Comparison of ENCODE assay signal across 8 cellular contexts in genomic region chr9:73869261-73869660, GRCh38.
DNase-seq lines count a peak whose midpoint lies in the region; ATAC-seq and TF ChIP-seq lines count a peak whose summit lies in the region.

No MANE protein-coding gene starts in this region.

- peaks cover 6% of the 10 kb centered on the region for H3K4me1 Mint-ChIP-seq in activated CD8-positive, alpha-beta T cell treated with anti-CD3 and anti-CD28 coated beads, Interleukin-2, amount 10 ng/mL, durations not matched to agents 7 days and 5 days (ENCODE audit: low read depth)
- H3K4me1 Mint-ChIP-seq in progenitor cell of endocrine pancreas (ENCODE audit: low read depth): no peaks in the 10 kb centered on the region

- no peaks in the 10 kb centered on the region for H3K36me3 Mint-ChIP-seq in activated CD8-positive, alpha-beta T cell treated with anti-CD3 and anti-CD28 coated beads, Interleukin-2, amount 10 ng/mL, durations not matched to agents 7 days and 5 days (ENCODE audit: low read depth)
- H3K36me3 Mint-ChIP-seq in progenitor cell of endocrine pancreas (ENCODE audit: insufficient read depth): no peaks in the 10 kb centered on the region

- no peak overlapping the region for H3K27ac ChIP-seq in substantia nigra (ENCODE audit: low read depth, low read length, poor library complexity, severe bottlenecking)

- H3K4me3 Mint-ChIP-seq in activated CD8-positive, alpha-beta T cell treated with anti-CD3 and anti-CD28 coated beads, Interleukin-2, amount 10 ng/mL, durations not matched to agents 7 days and 5 days: no peak overlapping the region
- H3K4me3 Mint-ChIP-seq in progenitor cell of endocrine pancreas (ENCODE audit: low read depth): no peak overlapping the region

- no peak overlapping the region for H3K4me3 ChIP-seq in mucosa of descending colon

- CTCF ChIA-PET in activated CD8-positive, alpha-beta T cell treated with anti-CD3 and anti-CD28 coated beads, Interleukin-2, amount 10 ng/mL, durations not matched to agents 7 days and 5 days (lab: Charles Lee): no interaction called here

- no peak for TF ChIP-seq CTCF in mucosa of descending colon (IDR thresholded peaks at IDR 0.05)
- no peak for TF ChIP-seq CTCF in progenitor cell of endocrine pancreas (IDR thresholded peaks at IDR 0.05; ENCODE audit: unreplicated experiment)

- no peaks in the 10 kb centered on the region for H3K9me3 Mint-ChIP-seq in activated CD8-positive, alpha-beta T cell treated with anti-CD3 and anti-CD28 coated beads, Interleukin-2, amount 10 ng/mL, durations not matched to agents 7 days and 5 days (ENCODE audit: insufficient read depth)
- no peaks in the 10 kb centered on the region for H3K9me3 Mint-ChIP-seq in progenitor cell of endocrine pancreas (ENCODE audit: low read depth)

- no peak overlapping the region for H3K27ac Mint-ChIP-seq in activated CD8-positive, alpha-beta T cell treated with anti-CD3 and anti-CD28 coated beads, Interleukin-2, amount 10 ng/mL, durations not matched to agents 7 days and 5 days
- no peak overlapping the region for H3K27ac Mint-ChIP-seq in progenitor cell of endocrine pancreas

- intact Hi-C loops in mucosa of descending colon (cut with DNase I, micrococcal nuclease): no loop called here

- H3K36me3 ChIP-seq in mucosa of descending colon (ENCODE audit: low read depth): no peaks in the 10 kb centered on the region

- peaks cover 2% of the 10 kb centered on the region for H3K27me3 Mint-ChIP-seq in activated CD8-positive, alpha-beta T cell treated with anti-CD3 and anti-CD28 coated beads, Interleukin-2, amount 10 ng/mL, durations not matched to agents 7 days and 5 days (ENCODE audit: low read depth)
- H3K27me3 Mint-ChIP-seq in progenitor cell of endocrine pancreas: no peaks in the 10 kb centered on the region

- H3K4me1 ChIP-seq in mucosa of descending colon (ENCODE audit: low read depth): no peaks in the 10 kb centered on the region

- ATAC-seq in GM18520 (IDR thresholded peaks at IDR 0.05; ENCODE audit: unreplicated experiment) (peak; percentile 99), HG02973 (IDR thresholded peaks at IDR 0.05; ENCODE audit: unreplicated experiment) (peak; percentile 93), mucosa of descending colon (peak; percentile 24)
- peak; percentile 92 for ATAC-seq in activated CD8-positive, alpha-beta T cell treated with anti-CD3 and anti-CD28 coated beads, Interleukin-2, amount 10 ng/mL, durations not matched to agents 7 days and 5 days

- DNase-seq in A172 (ENCODE audit: low spot score): peak; percentile 8
- peak; percentile 56 for DNase-seq in NCI-H2029 treated with DMSO at 0.1 percent for 48 hours (lab: John Stamatoyannopoulos, UW)
- DNase-seq in activated CD8-positive, alpha-beta T cell treated with anti-CD3 and anti-CD28 coated beads, Interleukin-2, amount 10 ng/mL, durations not matched to agents 7 days and 5 days: peak; percentile 61
- DNase-seq in mucosa of descending colon: peak in 1 of 3 donors; percentile 1
- DNase-seq in substantia nigra (lab: John Stamatoyannopoulos, UW): no peak
- no peak for DNase-seq in progenitor cell of endocrine pancreas (ENCODE audit: low spot score, unreplicated experiment)

- H3K9me3 ChIP-seq in mucosa of descending colon: no peaks in the 10 kb centered on the region

- POLR2A ChIA-PET in activated CD8-positive, alpha-beta T cell treated with anti-CD3 and anti-CD28 coated beads, Interleukin-2, amount 10 ng/mL, durations not matched to agents 7 days and 5 days (lab: Charles Lee): no interaction called here

Comparison
In these comparisons a context has a peak if more than half of its experiments do, and no peak if none do; other contexts are left out.
1. DNase-seq: peak in A172 (single experiment), NCI-H2029 treated with DMSO at 0.1 percent for 48 hours (single experiment) and activated CD8-positive, alpha-beta T cell treated with anti-CD3 and anti-CD28 coated beads, Interleukin-2, amount 10 ng/mL, durations not matched to agents 7 days and 5 days (single experiment); none in substantia nigra (0 of 49) and progenitor cell of endocrine pancreas (single experiment).
2. ATAC-seq: peak in every context shown above with its lines; median percentile 99 in GM18520; 93 in HG02973; 92 in activated CD8-positive, alpha-beta T cell treated with anti-CD3 and anti-CD28 coated beads, Interleukin-2, amount 10 ng/mL, durations not matched to agents 7 days and 5 days; 24 in mucosa of descending colon.